In genomic region chr3:185208836-185209235, GRCh38 we compare ENCODE assay signal across 24 cellular contexts.
"Had no signal": no experiment of that assay in that cellular context is flagged by ENCODE, and none has a peak within 500 bp of the region (broad histone marks: within the 10 kb centered on the region; RNA-seq: fewer than 3 reads in every experiment).

No MANE protein-coding gene starts in this region.

- ATAC-seq: gastroesophageal sphincter, pancreas, right cardiac atrium had no signal

- H3K27ac Mint-ChIP-seq: dendritic cell treated with granulocyte-macrophage colony-stimulating factor and Interleukin-4, amounts not matched to agents 40 ng/mL and 50 ng/mL, for 4 days; nephron; progenitor cell of endocrine pancreas; stimulated activated effector memory CD8-positive, alpha-beta T cell treated with anti-CD3 and anti-CD28 coated beads, Interleukin-12 subunit alpha, Interleukin-12 subunit beta, amount 100 ng/mL, for 72 hours; stimulated activated naive CD8-positive, alpha-beta T cell treated with anti-CD3 and anti-CD28 coated beads, Interleukin-15, Interleukin-2, amounts not matched to agents 100 ng/mL and 50 ng/mL, for 24 hours had no signal

- H3K4me1 ChIP-seq: esophagus muscularis mucosa, gastroesophageal sphincter, left ventricle myocardium inferior, pancreas had no signal

- H3K36me3 Mint-ChIP-seq: naive B cell; stimulated activated effector memory CD8-positive, alpha-beta T cell treated with anti-CD3 and anti-CD28 coated beads, Interleukin-12 subunit alpha, Interleukin-12 subunit beta, amount 100 ng/mL, for 72 hours had no signal

- H3K4me3 ChIP-seq: esophagus muscularis mucosa, gastroesophageal sphincter, left ventricle myocardium inferior, lung, pancreas, smooth muscle cell, thoracic aorta had no signal

- H3K36me3 ChIP-seq: thoracic aorta had no signal

- H3K9me3 ChIP-seq: esophagus muscularis mucosa, gastroesophageal sphincter, left ventricle myocardium inferior, pancreas, thoracic aorta had no signal

- DNase-seq: effector memory CD8-positive, alpha-beta T cell; glutamatergic neuron; islet precursor cell; left ventricle myocardium inferior; mesendoderm; naive B cell; occipital lobe; pancreas; right cardiac atrium; stimulated activated CD4-positive, alpha-beta T cell treated with anti-CD3 and anti-CD28 coated beads, Interleukin-2, amount 100 ng/mL, for 48 hours; stimulated activated CD8-positive, alpha-beta memory T cell treated with anti-CD3 and anti-CD28 coated beads, Interleukin-4, amount 100 ng/mL, for 48 hours; substantia nigra had no signal

- H3K27me3 ChIP-seq: esophagus muscularis mucosa, gastroesophageal sphincter, pancreas had no signal

- H3K9me3 Mint-ChIP-seq: dendritic cell treated with granulocyte-macrophage colony-stimulating factor and Interleukin-4, amounts not matched to agents 40 ng/mL and 50 ng/mL, for 4 days; effector memory CD8-positive, alpha-beta T cell; naive B cell; nephron; stimulated activated effector memory CD8-positive, alpha-beta T cell treated with anti-CD3 and anti-CD28 coated beads, Interleukin-12 subunit alpha, Interleukin-12 subunit beta, amount 100 ng/mL, for 72 hours; stimulated activated naive CD8-positive, alpha-beta T cell treated with anti-CD3 and anti-CD28 coated beads, Interleukin-15, Interleukin-2, amounts not matched to agents 100 ng/mL and 50 ng/mL, for 24 hours; type B pancreatic cell had no signal

- H3K27me3 Mint-ChIP-seq: dendritic cell treated with granulocyte-macrophage colony-stimulating factor and Interleukin-4, amounts not matched to agents 40 ng/mL and 50 ng/mL, for 4 days; effector memory CD8-positive, alpha-beta T cell; naive B cell; progenitor cell of endocrine pancreas; stimulated activated naive CD8-positive, alpha-beta T cell treated with anti-CD3 and anti-CD28 coated beads, Interleukin-15, Interleukin-2, amounts not matched to agents 100 ng/mL and 50 ng/mL, for 24 hours; type B pancreatic cell had no signal

- H3K27ac ChIP-seq: epithelial cell of prostate, esophagus muscularis mucosa, gastroesophageal sphincter, left ventricle myocardium inferior, pancreas, thoracic aorta had no signal

- H3K4me3 Mint-ChIP-seq: dendritic cell treated with granulocyte-macrophage colony-stimulating factor and Interleukin-4, amounts not matched to agents 40 ng/mL and 50 ng/mL, for 4 days; effector memory CD8-positive, alpha-beta T cell; naive B cell; nephron; stimulated activated naive CD8-positive, alpha-beta T cell treated with anti-CD3 and anti-CD28 coated beads, Interleukin-15, Interleukin-2, amounts not matched to agents 100 ng/mL and 50 ng/mL, for 24 hours; type B pancreatic cell had no signal

- H3K4me1 Mint-ChIP-seq: nephron had no signal
